Comparison of ENCODE assay signal across 1 cellular context in the genomic region with DNA sequence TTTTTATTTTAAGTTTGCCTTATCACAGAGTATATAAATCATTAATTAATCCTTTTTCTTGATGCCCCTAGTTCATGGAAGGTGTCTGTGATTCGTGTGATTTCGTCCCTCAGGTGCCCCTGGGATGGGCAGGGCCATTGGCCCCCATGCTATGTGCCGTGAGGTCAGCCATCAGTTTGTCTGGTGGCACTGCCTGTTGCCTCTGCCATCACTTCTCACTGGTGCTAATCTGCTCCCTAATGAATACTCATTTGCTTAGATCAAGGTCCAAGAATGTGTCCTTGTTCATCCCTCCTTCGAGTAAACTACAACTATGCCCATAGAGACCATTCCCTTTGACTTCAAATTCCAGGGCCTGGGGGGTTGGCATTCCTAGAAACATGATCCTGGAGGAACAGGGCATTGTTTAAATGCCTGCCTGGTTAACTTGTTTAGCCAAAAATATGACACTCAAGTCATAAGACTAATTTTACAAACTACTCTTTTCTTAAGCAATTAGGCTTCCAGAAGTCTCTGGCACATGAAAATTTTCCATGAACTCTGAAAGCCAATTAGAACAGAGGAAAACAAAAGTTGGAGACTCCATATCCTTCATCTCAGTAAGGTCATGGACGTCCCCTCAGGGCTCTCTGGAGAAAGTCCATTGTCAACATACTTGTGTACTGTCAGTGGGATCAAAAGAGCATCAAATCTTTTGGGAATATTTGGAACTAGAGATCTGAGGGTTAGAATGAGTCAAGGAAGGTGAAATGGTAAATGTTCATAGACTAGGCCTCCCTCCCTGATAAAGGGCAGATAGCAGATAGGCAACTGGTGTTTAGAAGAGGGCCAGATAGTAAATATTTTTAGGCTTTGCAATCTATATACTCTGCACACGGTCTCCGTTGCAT.
TF ChIP-seq lines count a peak whose summit lies in the region.

No MANE protein-coding gene starts in this region.

TF ChIP-seq in HepG2, 621 proteins besides CTCF, POLR2A, EP300 and RAD21 (continued from another document):
- TF ChIP-seq, protein P1, sequence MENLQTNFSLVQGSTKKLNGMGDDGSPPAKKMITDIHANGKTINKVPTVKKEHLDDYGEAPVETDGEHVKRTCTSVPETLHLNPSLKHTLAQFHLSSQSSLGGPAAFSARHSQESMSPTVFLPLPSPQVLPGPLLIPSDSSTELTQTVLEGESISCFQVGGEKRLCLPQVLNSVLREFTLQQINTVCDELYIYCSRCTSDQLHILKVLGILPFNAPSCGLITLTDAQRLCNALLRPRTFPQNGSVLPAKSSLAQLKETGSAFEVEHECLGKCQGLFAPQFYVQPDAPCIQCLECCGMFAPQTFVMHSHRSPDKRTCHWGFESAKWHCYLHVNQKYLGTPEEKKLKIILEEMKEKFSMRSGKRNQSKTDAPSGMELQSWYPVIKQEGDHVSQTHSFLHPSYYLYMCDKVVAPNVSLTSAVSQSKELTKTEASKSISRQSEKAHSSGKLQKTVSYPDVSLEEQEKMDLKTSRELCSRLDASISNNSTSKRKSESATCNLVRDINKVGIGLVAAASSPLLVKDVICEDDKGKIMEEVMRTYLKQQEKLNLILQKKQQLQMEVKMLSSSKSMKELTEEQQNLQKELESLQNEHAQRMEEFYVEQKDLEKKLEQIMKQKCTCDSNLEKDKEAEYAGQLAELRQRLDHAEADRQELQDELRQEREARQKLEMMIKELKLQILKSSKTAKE (CRISPR knock-in tag; IDR thresholded peaks at IDR 0.05; ENCODE audit: borderline replicate concordance) = 0 out of 2 replicates have a peak, but pooled peaks have one; percentile 17
- TF ChIP-seq TEAD3 (CRISPR knock-in tag; optimal IDR thresholded peaks at IDR 0.05; ENCODE audit: borderline replicate concordance) = peak; percentile 7
